In genomic region chr15:60798821-60799220, GRCh38 we compare ENCODE assay signal across 8 cellular contexts.
A peak's percentile ranks its signal among the peaks of the same experiment; 100 is the strongest.
DNase-seq lines count a peak whose midpoint lies in the region; ATAC-seq and TF ChIP-seq lines count a peak whose summit lies in the region.

No MANE protein-coding gene starts in this region.

- H3K36me3 ChIP-seq in adipocyte (ENCODE audit: control insufficient read depth, insufficient read depth, low read length, severe bottlenecking) (no peaks in the 10 kb centered on the region), mucosa of descending colon (ENCODE audit: low read depth) (no peaks in the 10 kb centered on the region)

- intact Hi-C loops in mucosa of descending colon (cut with DNase I, micrococcal nuclease) = no loop called here
- intact Hi-C loops in left colon (cut with DNase I, micrococcal nuclease) = no loop called here

- no peak overlapping the region for H3K9ac ChIP-seq in adipocyte (ENCODE audit: low read length)

- TF ChIP-seq CTCF in AG09319 (IDR thresholded peaks at IDR 0.05; ENCODE audit: low read depth, low read length) (no peak), mucosa of descending colon (IDR thresholded peaks at IDR 0.05) (no peak)

- peak; percentile 39 for DNase-seq in AG09319 (ENCODE audit: extremely low read depth, low read depth)
- DNase-seq in HCEC 1CT = peak; percentile 80
- DNase-seq in adipocyte (ENCODE audit: low read depth) = peak; percentile 83
- no peak for DNase-seq in mucosa of descending colon
- DNase-seq in effector CD4-positive, alpha-beta T cell = no peak
- DNase-seq in left colon = no peak
- no peak for DNase-seq in GOT3 (lab: John Stamatoyannopoulos, UW)
- no peak for DNase-seq in DMS153 treated with DMSO at 0.1 percent for 48 hours (lab: John Stamatoyannopoulos, UW; ENCODE audit: unreplicated experiment)

- H3K4me3 ChIP-seq in adipocyte (ENCODE audit: low read length) = no peak overlapping the region
- H3K4me3 ChIP-seq in mucosa of descending colon = no peak overlapping the region

- H3K4me1 ChIP-seq in adipocyte (ENCODE audit: control insufficient read depth, insufficient read depth, low read length) (peaks cover 42% of the 10 kb centered on the region), mucosa of descending colon (ENCODE audit: low read depth) (no peaks in the 10 kb centered on the region)

- H3K27me3 ChIP-seq in adipocyte (replicated peaks; ENCODE audit: control insufficient read depth, insufficient read depth, low read length) = no peaks in the 10 kb centered on the region

- ATAC-seq in mucosa of descending colon = peak; percentile 28
- no peak for ATAC-seq in left colon

- no peaks in the 10 kb centered on the region for H3K9me3 ChIP-seq in adipocyte (ENCODE audit: control insufficient read depth, low read length)
- no peaks in the 10 kb centered on the region for H3K9me3 ChIP-seq in mucosa of descending colon

Comparison
In these comparisons a context has a peak if more than half of its experiments do, and no peak if none do; other contexts are left out.
1. DNase-seq: peak in AG09319 (single experiment), HCEC 1CT (single experiment) and adipocyte (single experiment); none in mucosa of descending colon (0 of 3), effector CD4-positive, alpha-beta T cell (single experiment), left colon (0 of 2), GOT3 (single experiment) and DMS153 treated with DMSO at 0.1 percent for 48 hours (single experiment).